Comparison of ENCODE assay signal across 1 cellular context in genomic region chr11:5249807-5250396, GRCh38.
TF ChIP-seq lines count a peak whose summit lies in the region.
"Not testable (repeated sequence)": the region's sequence is repeated elsewhere in the genome, so short reads cannot be mapped to it uniquely, and the experiment has no call there.

Gene HBG1 (minus strand): TSS chr11:5249857. CDS start chr11:5249804, 53 bp downstream.

TF ChIP-seq in K562, 482 proteins besides CTCF, POLR2A, EP300 and RAD21:
- TF ChIP-seq CEBPG (CRISPR knock-in tag; IDR thresholded peaks at IDR 0.05); FOXM1 (CRISPR knock-in tag; IDR thresholded peaks at IDR 0.05; ENCODE audit: low read depth); MYBL2 (CRISPR knock-in tag; IDR thresholded peaks at IDR 0.05; ENCODE audit: borderline replicate concordance): not testable (repeated sequence)
- TF ChIP-seq CEBPG (tag; conservative IDR thresholded peaks at IDR 0.05 in 1 of 2, IDR thresholded peaks at IDR 0.05 in 1 of 2): peak in 1 of 2 experiments; percentile 54; a peak in 3 of 4 replicates
- TF ChIP-seq FOXA3 (CRISPR knock-in tag; conservative IDR thresholded peaks at IDR 0.05 in 1 of 2, IDR thresholded peaks at IDR 0.05 in 1 of 2): peak in 1 of 2 experiments; percentile 32; a peak in 1 of 4 replicates
- peak; percentile 78 for TF ChIP-seq NFIC (IDR thresholded peaks at IDR 0.05)
- TF ChIP-seq SOX6 (IDR thresholded peaks at IDR 0.05): peak; percentile 36; the same call in 1 of the 2 replicates
- peak in 1 of 2 experiments; percentile 50; a peak in 1 of 4 replicates for TF ChIP-seq ARNT (IDR thresholded peaks at IDR 0.05)
- TF ChIP-seq, protein P1, sequence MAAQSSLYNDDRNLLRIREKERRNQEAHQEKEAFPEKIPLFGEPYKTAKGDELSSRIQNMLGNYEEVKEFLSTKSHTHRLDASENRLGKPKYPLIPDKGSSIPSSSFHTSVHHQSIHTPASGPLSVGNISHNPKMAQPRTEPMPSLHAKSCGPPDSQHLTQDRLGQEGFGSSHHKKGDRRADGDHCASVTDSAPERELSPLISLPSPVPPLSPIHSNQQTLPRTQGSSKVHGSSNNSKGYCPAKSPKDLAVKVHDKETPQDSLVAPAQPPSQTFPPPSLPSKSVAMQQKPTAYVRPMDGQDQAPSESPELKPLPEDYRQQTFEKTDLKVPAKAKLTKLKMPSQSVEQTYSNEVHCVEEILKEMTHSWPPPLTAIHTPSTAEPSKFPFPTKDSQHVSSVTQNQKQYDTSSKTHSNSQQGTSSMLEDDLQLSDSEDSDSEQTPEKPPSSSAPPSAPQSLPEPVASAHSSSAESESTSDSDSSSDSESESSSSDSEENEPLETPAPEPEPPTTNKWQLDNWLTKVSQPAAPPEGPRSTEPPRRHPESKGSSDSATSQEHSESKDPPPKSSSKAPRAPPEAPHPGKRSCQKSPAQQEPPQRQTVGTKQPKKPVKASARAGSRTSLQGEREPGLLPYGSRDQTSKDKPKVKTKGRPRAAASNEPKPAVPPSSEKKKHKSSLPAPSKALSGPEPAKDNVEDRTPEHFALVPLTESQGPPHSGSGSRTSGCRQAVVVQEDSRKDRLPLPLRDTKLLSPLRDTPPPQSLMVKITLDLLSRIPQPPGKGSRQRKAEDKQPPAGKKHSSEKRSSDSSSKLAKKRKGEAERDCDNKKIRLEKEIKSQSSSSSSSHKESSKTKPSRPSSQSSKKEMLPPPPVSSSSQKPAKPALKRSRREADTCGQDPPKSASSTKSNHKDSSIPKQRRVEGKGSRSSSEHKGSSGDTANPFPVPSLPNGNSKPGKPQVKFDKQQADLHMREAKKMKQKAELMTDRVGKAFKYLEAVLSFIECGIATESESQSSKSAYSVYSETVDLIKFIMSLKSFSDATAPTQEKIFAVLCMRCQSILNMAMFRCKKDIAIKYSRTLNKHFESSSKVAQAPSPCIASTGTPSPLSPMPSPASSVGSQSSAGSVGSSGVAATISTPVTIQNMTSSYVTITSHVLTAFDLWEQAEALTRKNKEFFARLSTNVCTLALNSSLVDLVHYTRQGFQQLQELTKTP (IDR thresholded peaks at IDR 0.05; ENCODE audit: low read depth in 1 of 2, partially characterized antibody in 2 of 2): peak; percentile 25 to 35
- peak; percentile 53; the same call in 1 of the 2 replicates for TF ChIP-seq ZNF436 (CRISPR knock-in tag; IDR thresholded peaks at IDR 0.05)
- TF ChIP-seq SMAD4 (CRISPR knock-in tag; conservative IDR thresholded peaks at IDR 0.05): peak; percentile 35; the same call in 1 of the 2 replicates
- peak; percentile 47 for TF ChIP-seq POLR2B (IDR thresholded peaks at IDR 0.05; ENCODE audit: low read depth, partially characterized antibody)
- TF ChIP-seq, protein P2, sequence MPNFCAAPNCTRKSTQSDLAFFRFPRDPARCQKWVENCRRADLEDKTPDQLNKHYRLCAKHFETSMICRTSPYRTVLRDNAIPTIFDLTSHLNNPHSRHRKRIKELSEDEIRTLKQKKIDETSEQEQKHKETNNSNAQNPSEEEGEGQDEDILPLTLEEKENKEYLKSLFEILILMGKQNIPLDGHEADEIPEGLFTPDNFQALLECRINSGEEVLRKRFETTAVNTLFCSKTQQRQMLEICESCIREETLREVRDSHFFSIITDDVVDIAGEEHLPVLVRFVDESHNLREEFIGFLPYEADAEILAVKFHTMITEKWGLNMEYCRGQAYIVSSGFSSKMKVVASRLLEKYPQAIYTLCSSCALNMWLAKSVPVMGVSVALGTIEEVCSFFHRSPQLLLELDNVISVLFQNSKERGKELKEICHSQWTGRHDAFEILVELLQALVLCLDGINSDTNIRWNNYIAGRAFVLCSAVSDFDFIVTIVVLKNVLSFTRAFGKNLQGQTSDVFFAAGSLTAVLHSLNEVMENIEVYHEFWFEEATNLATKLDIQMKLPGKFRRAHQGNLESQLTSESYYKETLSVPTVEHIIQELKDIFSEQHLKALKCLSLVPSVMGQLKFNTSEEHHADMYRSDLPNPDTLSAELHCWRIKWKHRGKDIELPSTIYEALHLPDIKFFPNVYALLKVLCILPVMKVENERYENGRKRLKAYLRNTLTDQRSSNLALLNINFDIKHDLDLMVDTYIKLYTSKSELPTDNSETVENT (CRISPR knock-in tag; IDR thresholded peaks at IDR 0.05): 0 out of 2 replicates have a peak, but pooled peaks have one; percentile 14
- peak; percentile 53 for TF ChIP-seq FOXM1 (IDR thresholded peaks at IDR 0.05; ENCODE audit: low read depth)
- peak; percentile 49; the same call in 1 of the 2 replicates for TF ChIP-seq ELF4 (CRISPR knock-in tag; IDR thresholded peaks at IDR 0.05)
- TF ChIP-seq HDGF (IDR thresholded peaks at IDR 0.05): 0 out of 2 replicates have a peak, but pooled peaks have one; percentile 56
- TF ChIP-seq KDM1A (IDR thresholded peaks at IDR 0.05): peak; percentile 46 to 59; a peak in 3 of 4 replicates
- TF ChIP-seq CC2D1A (IDR thresholded peaks at IDR 0.05): peak; percentile 58; the same call in 1 of the 2 replicates
- TF ChIP-seq SMARCA4 (IDR thresholded peaks at IDR 0.05): peak; percentile 62; the same call in 1 of the 2 replicates
- TF ChIP-seq, protein P3, sequence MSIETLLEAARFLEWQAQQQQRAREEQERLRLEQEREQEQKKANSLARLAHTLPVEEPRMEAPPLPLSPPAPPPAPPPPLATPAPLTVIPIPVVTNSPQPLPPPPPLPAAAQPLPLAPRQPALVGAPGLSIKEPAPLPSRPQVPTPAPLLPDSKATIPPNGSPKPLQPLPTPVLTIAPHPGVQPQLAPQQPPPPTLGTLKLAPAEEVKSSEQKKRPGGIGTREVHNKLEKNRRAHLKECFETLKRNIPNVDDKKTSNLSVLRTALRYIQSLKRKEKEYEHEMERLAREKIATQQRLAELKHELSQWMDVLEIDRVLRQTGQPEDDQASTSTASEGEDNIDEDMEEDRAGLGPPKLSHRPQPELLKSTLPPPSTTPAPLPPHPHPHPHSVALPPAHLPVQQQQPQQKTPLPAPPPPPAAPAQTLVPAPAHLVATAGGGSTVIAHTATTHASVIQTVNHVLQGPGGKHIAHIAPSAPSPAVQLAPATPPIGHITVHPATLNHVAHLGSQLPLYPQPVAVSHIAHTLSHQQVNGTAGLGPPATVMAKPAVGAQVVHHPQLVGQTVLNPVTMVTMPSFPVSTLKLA (conservative IDR thresholded peaks at IDR 0.05): peak in 1 of 2 experiments; percentile 8; a peak in 2 of 4 replicates
- TF ChIP-seq, protein P4, sequence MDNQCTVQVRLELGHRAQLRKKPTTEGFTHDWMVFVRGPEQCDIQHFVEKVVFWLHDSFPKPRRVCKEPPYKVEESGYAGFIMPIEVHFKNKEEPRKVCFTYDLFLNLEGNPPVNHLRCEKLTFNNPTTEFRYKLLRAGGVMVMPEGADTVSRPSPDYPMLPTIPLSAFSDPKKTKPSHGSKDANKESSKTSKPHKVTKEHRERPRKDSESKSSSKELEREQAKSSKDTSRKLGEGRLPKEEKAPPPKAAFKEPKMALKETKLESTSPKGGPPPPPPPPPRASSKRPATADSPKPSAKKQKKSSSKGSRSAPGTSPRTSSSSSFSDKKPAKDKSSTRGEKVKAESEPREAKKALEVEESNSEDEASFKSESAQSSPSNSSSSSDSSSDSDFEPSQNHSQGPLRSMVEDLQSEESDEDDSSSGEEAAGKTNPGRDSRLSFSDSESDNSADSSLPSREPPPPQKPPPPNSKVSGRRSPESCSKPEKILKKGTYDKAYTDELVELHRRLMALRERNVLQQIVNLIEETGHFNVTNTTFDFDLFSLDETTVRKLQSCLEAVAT (IDR thresholded peaks at IDR 0.05): peak; percentile 71 to 86
- TF ChIP-seq FOXK2 (conservative IDR thresholded peaks at IDR 0.05 in 1 of 2, IDR thresholded peaks at IDR 0.05 in 1 of 2; ENCODE audit: low read depth in 2 of 2): 0 out of 4 replicates have a peak, but pooled peaks of 1 of the 2 experiments have one; percentile 21
- TF ChIP-seq SMARCC2 (IDR thresholded peaks at IDR 0.05; ENCODE audit: low read depth): 0 out of 2 replicates have a peak, but pooled peaks have one; percentile 23
- peak; percentile 94 for TF ChIP-seq CEBPB (tag; IDR thresholded peaks at IDR 0.05)
- TF ChIP-seq DPF2 (IDR thresholded peaks at IDR 0.05): peak; percentile 33; the same call in 1 of the 2 replicates
- TF ChIP-seq ATF4 (CRISPR knock-in tag; IDR thresholded peaks at IDR 0.05): 0 out of 2 replicates have a peak, but pooled peaks have one; percentile 4
- 0 out of 2 replicates have a peak, but pooled peaks have one; percentile 22 for TF ChIP-seq ZEB2 (IDR thresholded peaks at IDR 0.05)
- peak; percentile 73 for TF ChIP-seq MYBL2 (IDR thresholded peaks at IDR 0.05; ENCODE audit: low read depth)
- peak; percentile 54; the same call in 1 of the 2 replicates for TF ChIP-seq SUPT5H (IDR thresholded peaks at IDR 0.05)
- TF ChIP-seq NCOA2 (IDR thresholded peaks at IDR 0.05; ENCODE audit: partially characterized antibody in 2 of 2): peak in 1 of 2 experiments; percentile 73
